In genomic region chr1:147541672-147542548, GRCh38 we compare ENCODE assay signal across 8 cellular contexts. TPM values are rescaled to one million over a fixed set of nuclear protein-coding genes. Genes with fewer than 3 reads are reported as not detected.
DNase-seq lines count a peak whose midpoint lies in the region; ATAC-seq, FAIRE-seq and TF ChIP-seq lines count a peak whose summit lies in the region.

No MANE protein-coding gene starts in this region.

- peak overlapping the region; percentile 97 for H2AFZ ChIP-seq in parathyroid adenoma

- H3K27me3 Mint-ChIP-seq in activated T-helper 17 cell treated with anti-CD3 and anti-CD28 coated beads, Interleukin-2, amount 50 U/mL, for 72 hours: no peaks in the 10 kb centered on the region

- H3K27ac Mint-ChIP-seq in activated T-helper 17 cell treated with anti-CD3 and anti-CD28 coated beads, Interleukin-2, amount 50 U/mL, for 72 hours: no peak overlapping the region

- no peak for TF ChIP-seq CTCF in cardiac muscle cell (IDR thresholded peaks at IDR 0.05; ENCODE audit: low read depth, low read length)
- no peak for TF ChIP-seq CTCF in parathyroid adenoma (IDR thresholded peaks at IDR 0.05)

- H3K36me3 ChIP-seq in BLaER1 (no peaks in the 10 kb centered on the region), cardiac muscle cell (no peaks in the 10 kb centered on the region), parathyroid adenoma (ENCODE audit: control insufficient read depth, insufficient read depth, low read length) (no peaks in the 10 kb centered on the region)

- H4K20me1 ChIP-seq in BLaER1: no peaks in the 10 kb centered on the region

- H3K4me1 ChIP-seq in BLaER1: peaks cover 72% of the 10 kb centered on the region
- peaks cover 48% of the 10 kb centered on the region for H3K4me1 ChIP-seq in cardiac muscle cell (ENCODE audit: low read depth)
- H3K4me1 ChIP-seq in parathyroid adenoma: peaks cover 7% of the 10 kb centered on the region

- H3K9me3 ChIP-seq in BLaER1 (no peaks in the 10 kb centered on the region), cardiac muscle cell (ENCODE audit: low read depth) (no peaks in the 10 kb centered on the region), parathyroid adenoma (ENCODE audit: control insufficient read depth, low read length) (no peaks in the 10 kb centered on the region)

- no peaks in the 10 kb centered on the region for H3K36me3 Mint-ChIP-seq in activated T-helper 17 cell treated with anti-CD3 and anti-CD28 coated beads, Interleukin-2, amount 50 U/mL, for 72 hours (ENCODE audit: low read depth)

- ATAC-seq in activated T-helper 17 cell treated with anti-CD3 and anti-CD28 coated beads, Interleukin-2, amount 50 U/mL, for 72 hours (replicated peaks): peak; percentile 1
- no peak for ATAC-seq in HG02571 (IDR thresholded peaks at IDR 0.05; ENCODE audit: unreplicated experiment)

- H3K27me3 ChIP-seq in BLaER1 (no peaks in the 10 kb centered on the region), cardiac muscle cell (no peaks in the 10 kb centered on the region), parathyroid adenoma (ENCODE audit: control insufficient read depth, insufficient read depth, low read length) (no peaks in the 10 kb centered on the region)

- peak overlapping the region; percentile 70 for H3K4me3 ChIP-seq in BLaER1
- peak overlapping the region; percentile 90 for H3K4me3 ChIP-seq in cardiac muscle cell
- H3K4me3 ChIP-seq in parathyroid adenoma (ENCODE audit: low read depth, low read length): peak overlapping the region; percentile 77

- H3K9me3 Mint-ChIP-seq in activated T-helper 17 cell treated with anti-CD3 and anti-CD28 coated beads, Interleukin-2, amount 50 U/mL, for 72 hours: no peaks in the 10 kb centered on the region

- H3K79me2 ChIP-seq in parathyroid adenoma: peaks cover 9% of the 10 kb centered on the region

- peak; percentile 3 for DNase-seq in HTR-8/SVneo (ENCODE audit: insufficient read length, low spot score)
- peak; percentile 58 to 67 for DNase-seq in cardiac muscle cell (ENCODE audit: low read depth in 1 of 2, low spot score in 1 of 2)
- no peak for DNase-seq in COLO668 (lab: John Stamatoyannopoulos, UW; ENCODE audit: unreplicated experiment)
- DNase-seq in effector CD4-positive, alpha-beta T cell: no peak

- H3K4me2 ChIP-seq in BLaER1 (peak overlapping the region; percentile 87), parathyroid adenoma (ENCODE audit: low read length) (peak overlapping the region; percentile 88)

- peak overlapping the region; percentile 85 for H3K27ac ChIP-seq in BLaER1
- H3K27ac ChIP-seq in cardiac muscle cell: peak overlapping the region; percentile 94
- H3K27ac ChIP-seq in parathyroid adenoma: peak overlapping the region; percentile 94

- H3K4me3 Mint-ChIP-seq in activated T-helper 17 cell treated with anti-CD3 and anti-CD28 coated beads, Interleukin-2, amount 50 U/mL, for 72 hours: no peak overlapping the region

- peaks cover 42% of the 10 kb centered on the region for H3K4me1 Mint-ChIP-seq in activated T-helper 17 cell treated with anti-CD3 and anti-CD28 coated beads, Interleukin-2, amount 50 U/mL, for 72 hours

- no peak for FAIRE-seq in HTR-8/SVneo (lab: Jason Lieb, UNC)

- peak overlapping the region; percentile 85 for H3K9ac ChIP-seq in BLaER1
- peak overlapping the region; percentile 37 for H3K9ac ChIP-seq in parathyroid adenoma

RNA-seq across cellular contexts. Expression of gene BCL9, which starts 0.6 kb away (rescaled TPM):
- 10 to 100 TPM; 11.1 to 28.3 TPM for total RNA-seq in activated T-helper 17 cell treated with anti-CD3 and anti-CD28 coated beads, Interleukin-2, amount 50 U/mL, for 72 hours
- 27.5 and 34.7 TPM in 2 replicates for total RNA-seq in cardiac muscle cell
- 33.0 and 34.5 TPM in 2 replicates for polyA plus RNA-seq in cardiac muscle cell

Comparison
In these comparisons a context has a peak if more than half of its experiments do, and no peak if none do; other contexts are left out.
1. DNase-seq: peak in HTR-8/SVneo (single experiment) and cardiac muscle cell (2 of 2); none in COLO668 (single experiment) and effector CD4-positive, alpha-beta T cell (single experiment).
2. Peak in every context shown above with its lines, with median percentiles within 50 percentile points of each other: H3K27ac ChIP-seq and H3K4me3 ChIP-seq.